12 cellular contexts compared by ENCODE assay signal in genomic region chr17:59791603-59792457, GRCh38.
A peak's percentile ranks its signal among the peaks of the same experiment; 100 is the strongest.
DNase-seq lines count a peak whose midpoint lies in the region; ATAC-seq, FAIRE-seq and TF ChIP-seq lines count a peak whose summit lies in the region.
"Had no signal": no experiment of that assay in that cellular context is flagged by ENCODE, and none has a peak within 500 bp of the region (broad histone marks: within the 10 kb centered on the region; RNA-seq: fewer than 3 reads in every experiment).

No MANE protein-coding gene starts in this region.

- peak overlapping the region; percentile 24 for H3K27ac Mint-ChIP-seq in T-helper 1 cell treated with Interleukin-12 subunit alpha and Interleukin-12 subunit beta and Interleukin-4 antibody, amounts not matched to agents 30 μg/mL and 1 μg/mL, for 36 hours

- H3K36me3 Mint-ChIP-seq in T-helper 1 cell treated with Interleukin-12 subunit alpha and Interleukin-12 subunit beta and Interleukin-4 antibody, amounts not matched to agents 30 μg/mL and 1 μg/mL, for 36 hours (ENCODE audit: low read depth) = peaks cover 20% of the 10 kb centered on the region

- H3K27ac ChIP-seq in skin epidermis = peak overlapping the region in 19 of 21 experiments; percentile 9 to 96 (median 59)
- H3K27ac ChIP-seq: 22Rv1 had no signal

- TF ChIP-seq CTCF in fibroblast of pulmonary artery (IDR thresholded peaks at IDR 0.05; ENCODE audit: low read length, missing control alignments) = no peak

- no peak overlapping the region for H3K4me3 Mint-ChIP-seq in T-helper 1 cell treated with Interleukin-12 subunit alpha and Interleukin-12 subunit beta and Interleukin-4 antibody, amounts not matched to agents 30 μg/mL and 1 μg/mL, for 36 hours

- H3K4me1 Mint-ChIP-seq in T-helper 1 cell treated with Interleukin-12 subunit alpha and Interleukin-12 subunit beta and Interleukin-4 antibody, amounts not matched to agents 30 μg/mL and 1 μg/mL, for 36 hours (ENCODE audit: low read depth) = peaks cover 34% of the 10 kb centered on the region

- FAIRE-seq in frontal cortex (lab: Jason Lieb, UNC) = no peak
- FAIRE-seq: keratinocyte had no signal

- ATAC-seq in SK-N-SH treated with all-trans-retinoic acid at 6 μM for 48 hours (peak; percentile 89), GM21576 (IDR thresholded peaks at IDR 0.05; ENCODE audit: unreplicated experiment) (no peak), GM19023 (IDR thresholded peaks at IDR 0.05; ENCODE audit: unreplicated experiment) (no peak)

- no peaks in the 10 kb centered on the region for H3K27me3 Mint-ChIP-seq in T-helper 1 cell treated with Interleukin-12 subunit alpha and Interleukin-12 subunit beta and Interleukin-4 antibody, amounts not matched to agents 30 μg/mL and 1 μg/mL, for 36 hours (ENCODE audit: low read depth)

- H3K4me3 ChIP-seq in fibroblast of pulmonary artery (replicated peaks; ENCODE audit: low read depth, low read length) = no peak overlapping the region
- no peak overlapping the region for H3K4me3 ChIP-seq in skin epidermis

- DNase-seq in T-helper 1 cell (no peak), fibroblast of pulmonary artery (ENCODE audit: low read depth) (peak; percentile 95), frontal cortex (ENCODE audit: low spot score in 2 of 2) (no peak)
- DNase-seq: activated T-cell treated with anti-CD3 and anti-CD28 coated beads, Interleukin-2, amount 50 U/mL, for 48 hours; posterior cingulate gyrus had no signal

- H3K9me3 Mint-ChIP-seq in T-helper 1 cell treated with Interleukin-12 subunit alpha and Interleukin-12 subunit beta and Interleukin-4 antibody, amounts not matched to agents 30 μg/mL and 1 μg/mL, for 36 hours = no peaks in the 10 kb centered on the region

TF ChIP-seq in SK-N-SH treated with all-trans-retinoic acid at 6 μM for 48 hours, 23 proteins besides CTCF, POLR2A, EP300 and RAD21:
- TF ChIP-seq, protein P1, sequence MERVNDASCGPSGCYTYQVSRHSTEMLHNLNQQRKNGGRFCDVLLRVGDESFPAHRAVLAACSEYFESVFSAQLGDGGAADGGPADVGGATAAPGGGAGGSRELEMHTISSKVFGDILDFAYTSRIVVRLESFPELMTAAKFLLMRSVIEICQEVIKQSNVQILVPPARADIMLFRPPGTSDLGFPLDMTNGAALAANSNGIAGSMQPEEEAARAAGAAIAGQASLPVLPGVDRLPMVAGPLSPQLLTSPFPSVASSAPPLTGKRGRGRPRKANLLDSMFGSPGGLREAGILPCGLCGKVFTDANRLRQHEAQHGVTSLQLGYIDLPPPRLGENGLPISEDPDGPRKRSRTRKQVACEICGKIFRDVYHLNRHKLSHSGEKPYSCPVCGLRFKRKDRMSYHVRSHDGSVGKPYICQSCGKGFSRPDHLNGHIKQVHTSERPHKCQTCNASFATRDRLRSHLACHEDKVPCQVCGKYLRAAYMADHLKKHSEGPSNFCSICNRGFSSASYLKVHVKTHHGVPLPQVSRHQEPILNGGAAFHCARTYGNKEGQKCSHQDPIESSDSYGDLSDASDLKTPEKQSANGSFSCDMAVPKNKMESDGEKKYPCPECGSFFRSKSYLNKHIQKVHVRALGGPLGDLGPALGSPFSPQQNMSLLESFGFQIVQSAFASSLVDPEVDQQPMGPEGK (CRISPR knock-in tag; IDR thresholded peaks at IDR 0.05; ENCODE audit: borderline replicate concordance) = no peak
- no peak for TF ChIP-seq CSRNP3 (CRISPR knock-in tag; IDR thresholded peaks at IDR 0.05)
- TF ChIP-seq TOX (CRISPR knock-in tag; IDR thresholded peaks at IDR 0.05; ENCODE audit: borderline replicate concordance) = peak; percentile 52; the same call in 1 of the 2 replicates
- no peak for TF ChIP-seq ARNTL (CRISPR knock-in tag; IDR thresholded peaks at IDR 0.05; ENCODE audit: borderline replicate concordance, low read depth)
- TF ChIP-seq ZFP3 (CRISPR knock-in tag; IDR thresholded peaks at IDR 0.05) = no peak
- TF ChIP-seq, protein P2, sequence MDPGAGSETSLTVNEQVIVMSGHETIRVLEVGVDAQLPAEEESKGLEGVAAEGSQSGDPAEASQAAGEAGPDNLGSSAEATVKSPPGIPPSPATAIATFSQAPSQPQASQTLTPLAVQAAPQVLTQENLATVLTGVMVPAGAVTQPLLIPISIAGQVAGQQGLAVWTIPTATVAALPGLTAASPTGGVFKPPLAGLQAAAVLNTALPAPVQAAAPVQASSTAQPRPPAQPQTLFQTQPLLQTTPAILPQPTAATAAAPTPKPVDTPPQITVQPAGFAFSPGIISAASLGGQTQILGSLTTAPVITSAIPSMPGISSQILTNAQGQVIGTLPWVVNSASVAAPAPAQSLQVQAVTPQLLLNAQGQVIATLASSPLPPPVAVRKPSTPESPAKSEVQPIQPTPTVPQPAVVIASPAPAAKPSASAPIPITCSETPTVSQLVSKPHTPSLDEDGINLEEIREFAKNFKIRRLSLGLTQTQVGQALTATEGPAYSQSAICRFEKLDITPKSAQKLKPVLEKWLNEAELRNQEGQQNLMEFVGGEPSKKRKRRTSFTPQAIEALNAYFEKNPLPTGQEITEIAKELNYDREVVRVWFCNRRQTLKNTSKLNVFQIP (CRISPR knock-in tag; IDR thresholded peaks at IDR 0.05; ENCODE audit: borderline replicate concordance, low read depth) = 0 out of 2 replicates have a peak, but pooled peaks have one; percentile 25
- no peak for TF ChIP-seq TSHZ2 (CRISPR knock-in tag; IDR thresholded peaks at IDR 0.05)
- no peak for TF ChIP-seq PPARA (CRISPR knock-in tag; IDR thresholded peaks at IDR 0.05; ENCODE audit: borderline replicate concordance)
- TF ChIP-seq ISL1 (CRISPR knock-in tag; IDR thresholded peaks at IDR 0.05) = peak; percentile 75
- TF ChIP-seq ZC3H10 (CRISPR knock-in tag; IDR thresholded peaks at IDR 0.05) = 0 out of 2 replicates have a peak, but pooled peaks have one; percentile 49
- TF ChIP-seq OSR1 (CRISPR knock-in tag; IDR thresholded peaks at IDR 0.05) = peak; percentile 15; the same call in 1 of the 2 replicates
- TF ChIP-seq ESRRG (CRISPR knock-in tag; IDR thresholded peaks at IDR 0.05) = no peak
TF ChIP-seq in SK-N-SH treated with all-trans-retinoic acid at 6 μM for 48 hours: peak in this region for 5.
